Comparison of ENCODE assay signal across 8 cellular contexts in the genomic region with DNA sequence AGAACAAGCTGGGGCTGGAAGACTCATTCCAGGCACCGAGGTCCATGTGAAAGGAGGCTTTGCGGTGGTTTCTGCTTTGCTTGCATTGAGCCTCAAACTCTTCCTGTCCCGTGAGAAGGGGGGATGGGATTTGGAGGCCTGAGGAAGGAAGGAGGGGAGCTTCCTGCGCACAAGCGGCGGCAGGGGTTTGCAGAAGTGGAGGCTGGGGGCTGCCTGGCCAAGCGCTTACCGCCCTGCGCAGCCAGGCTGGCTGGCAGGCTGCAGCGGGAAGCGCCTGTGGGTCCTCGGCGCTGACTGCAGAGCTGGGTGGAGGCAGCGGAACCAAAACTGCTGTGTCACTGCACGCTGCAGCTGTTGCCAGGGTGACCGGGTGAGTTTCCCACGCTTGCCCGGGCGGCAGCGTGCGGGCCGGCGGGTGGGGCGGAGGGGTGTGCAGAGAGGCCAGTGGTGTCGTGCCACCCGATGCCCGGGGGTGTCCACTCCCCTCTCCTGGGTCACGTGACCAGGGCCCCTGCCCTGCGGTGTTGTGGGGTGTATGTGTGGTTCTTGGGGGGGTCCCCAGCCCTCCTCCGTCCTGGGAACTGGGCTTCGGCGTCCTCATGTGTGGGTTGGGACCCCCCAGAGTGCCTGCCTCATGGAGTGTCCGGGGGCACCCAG.
A peak's percentile ranks its signal among the peaks of the same experiment; 100 is the strongest.
DNase-seq lines count a peak whose midpoint lies in the region; ATAC-seq and TF ChIP-seq lines count a peak whose summit lies in the region.

No MANE protein-coding gene starts in this region.

- H3K4me3 Mint-ChIP-seq in chondrocyte (ENCODE audit: unreplicated experiment), result peak overlapping the region; percentile 48

- peak; percentile 86 for DNase-seq in NCI-H2171 treated with DMSO at 0.1 percent for 48 hours (lab: John Stamatoyannopoulos, UW)
- peak; percentile 77 for DNase-seq in activated CD4-positive, CD25-positive, alpha-beta regulatory T cell treated with anti-CD3 and anti-CD28 coated beads, Interleukin-2, amount 50 U/mL, for 72 hours
- DNase-seq in chondrocyte (ENCODE audit: low spot score), result no peak
- peak; percentile 39 to 76 (median 56) for DNase-seq in stimulated activated CD4-positive, alpha-beta T cell treated with anti-CD3 and anti-CD28 coated beads, Interleukin-1b, Interleukin-23, amount 100 ng/mL, for 24 hours (ENCODE audit: low read depth in 4 of 4, low spot score in 1 of 4)

- no peaks in the 10 kb centered on the region for H3K9me3 Mint-ChIP-seq in chondrocyte (ENCODE audit: low read depth)

- peak; percentile 67 for ATAC-seq in GM18502 (IDR thresholded peaks at IDR 0.05; ENCODE audit: poor library complexity, unreplicated experiment)
- ATAC-seq in HG02884 (IDR thresholded peaks at IDR 0.05; ENCODE audit: unreplicated experiment), result peak; percentile 69
- ATAC-seq in GM21528 (IDR thresholded peaks at IDR 0.05; ENCODE audit: low FRiP score, unreplicated experiment), result no peak

- no peaks in the 10 kb centered on the region for H3K36me3 Mint-ChIP-seq in chondrocyte (ENCODE audit: low read depth)

- no peak for TF ChIP-seq CTCF in chondrocyte (IDR thresholded peaks at IDR 0.05)

- H3K27me3 Mint-ChIP-seq in chondrocyte (ENCODE audit: low read depth), result no peaks in the 10 kb centered on the region

- H3K27me3 ChIP-seq in layer of hippocampus (ENCODE audit: control insufficient read depth, insufficient read depth, low read length), result no peaks in the 10 kb centered on the region

- H3K27ac ChIP-seq in layer of hippocampus (ENCODE audit: low read depth, low read length), result peak overlapping the region; percentile 87

- H3K27ac Mint-ChIP-seq in chondrocyte (ENCODE audit: unreplicated experiment), result peak overlapping the region; percentile 92

- H3K4me1 Mint-ChIP-seq in chondrocyte (ENCODE audit: low read depth), result peaks cover 72% of the 10 kb centered on the region
